Comparison of ENCODE assay signal across 23 cellular contexts in the genomic region with DNA sequence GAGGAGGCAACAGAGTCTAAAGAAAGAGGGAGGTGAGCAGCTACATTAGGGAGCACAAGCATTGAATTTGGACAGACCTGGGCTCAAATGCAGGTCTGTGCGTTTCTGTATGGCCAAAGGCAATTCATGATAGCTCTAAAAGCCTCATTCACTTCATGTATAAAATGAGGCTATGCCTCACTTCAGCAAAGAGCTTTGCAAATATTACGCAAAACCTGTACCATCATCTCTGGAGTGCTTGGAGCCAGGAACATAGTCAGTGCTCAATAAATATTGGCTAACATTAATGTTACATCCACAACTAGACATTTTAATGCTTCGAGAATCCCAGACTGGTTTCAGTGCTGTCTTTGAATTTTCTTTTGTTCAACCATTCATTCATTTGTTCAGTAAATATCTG.
"Had no signal": no experiment of that assay in that cellular context is flagged by ENCODE, and none has a peak within 500 bp of the region (broad histone marks: within the 10 kb centered on the region; RNA-seq: fewer than 3 reads in every experiment).

No MANE protein-coding gene starts in this region.

- H3K4me3 ChIP-seq: hepatocyte, neural progenitor cell, ovary, right atrium auricular region, sigmoid colon, skin epidermis, stomach, thoracic aorta, transverse colon had no signal

- DNase-seq: cerebellar nuclear complex; effector memory CD8-positive, alpha-beta T cell; head of caudate nucleus; kidney glomerular epithelial cell; nucleus accumbens; ovary; sigmoid colon; stimulated activated CD4-positive, alpha-beta T cell treated with anti-CD3 and anti-CD28 coated beads, Interleukin-2, amount 100 ng/mL, for 24 hours; stimulated activated CD4-positive, alpha-beta T cell treated with anti-CD3 and anti-CD28 coated beads, Interleukin-4, amount 100 ng/mL, for 4 hours; stimulated activated naive CD4-positive, alpha-beta T cell; stomach; substantia nigra; transverse colon had no signal

- H3K27me3 Mint-ChIP-seq: dendritic cell treated with granulocyte-macrophage colony-stimulating factor and Interleukin-4, amounts not matched to agents 40 ng/mL and 50 ng/mL, for 4 days; effector memory CD8-positive, alpha-beta T cell; natural killer cell treated with Interleukin-12 subunit alpha and Interleukin-12 subunit beta and Interleukin-15 and Interleukin-18, amount 100 ng/mL, for 72 hours had no signal

- H3K36me3 ChIP-seq: neural progenitor cell, ovary, right atrium auricular region, sigmoid colon, stomach, thoracic aorta, transverse colon had no signal

- ATAC-seq: effector memory CD8-positive, alpha-beta T cell; natural killer cell treated with Interleukin-12 subunit alpha and Interleukin-12 subunit beta and Interleukin-15 and Interleukin-18, amount 100 ng/mL, for 72 hours had no signal

- H3K27ac ChIP-seq: hepatocyte, neural progenitor cell, ovary, right atrium auricular region, sigmoid colon, skin epidermis, stomach, thoracic aorta, transverse colon had no signal

- FAIRE-seq: colon had no signal

- H3K36me3 Mint-ChIP-seq: mesothelial cell of epicardium; natural killer cell treated with Interleukin-12 subunit alpha and Interleukin-12 subunit beta and Interleukin-15 and Interleukin-18, amount 100 ng/mL, for 72 hours; neural progenitor cell had no signal

- H3K4me1 ChIP-seq: right atrium auricular region, sigmoid colon, transverse colon had no signal

- H3K4me3 Mint-ChIP-seq: dendritic cell treated with granulocyte-macrophage colony-stimulating factor and Interleukin-4, amounts not matched to agents 40 ng/mL and 50 ng/mL, for 4 days; effector memory CD8-positive, alpha-beta T cell; mesothelial cell of epicardium; natural killer cell treated with Interleukin-12 subunit alpha and Interleukin-12 subunit beta and Interleukin-15 and Interleukin-18, amount 100 ng/mL, for 72 hours; neural progenitor cell had no signal

- H3K27me3 ChIP-seq: foreskin keratinocyte, hepatocyte, neural progenitor cell, ovary, right atrium auricular region, stomach, transverse colon had no signal

- H3K9me3 Mint-ChIP-seq: dendritic cell treated with granulocyte-macrophage colony-stimulating factor and Interleukin-4, amounts not matched to agents 40 ng/mL and 50 ng/mL, for 4 days; mesothelial cell of epicardium; neural progenitor cell had no signal

- H3K27ac Mint-ChIP-seq: dendritic cell treated with granulocyte-macrophage colony-stimulating factor and Interleukin-4, amounts not matched to agents 40 ng/mL and 50 ng/mL, for 4 days; effector memory CD8-positive, alpha-beta T cell; mesothelial cell of epicardium; natural killer cell treated with Interleukin-12 subunit alpha and Interleukin-12 subunit beta and Interleukin-15 and Interleukin-18, amount 100 ng/mL, for 72 hours; neural progenitor cell had no signal

- H3K9me3 ChIP-seq: ovary, right atrium auricular region, sigmoid colon, stomach, thoracic aorta, transverse colon had no signal
